ENCODE assay signal across 1 cellular context in the genomic region with DNA sequence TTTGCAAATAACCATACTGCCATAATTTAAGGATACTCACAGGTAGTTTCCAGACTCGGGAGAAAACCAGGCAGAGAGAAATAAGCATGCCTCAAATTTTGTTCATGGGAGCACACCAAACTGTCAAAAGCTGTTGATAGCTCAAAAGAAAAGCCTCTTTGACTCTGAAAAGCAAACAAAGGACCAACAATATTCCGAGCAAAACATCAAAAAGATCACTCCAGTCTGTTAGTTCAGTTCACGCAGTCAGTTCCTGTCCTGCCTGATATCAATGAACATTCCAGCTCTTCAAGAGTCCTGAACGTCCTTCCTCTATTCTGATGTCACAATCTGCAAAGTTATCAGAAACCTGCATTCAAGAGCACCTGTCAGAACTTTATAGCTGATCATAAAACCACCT.
TF ChIP-seq lines count a peak whose summit lies in the region.

No MANE protein-coding gene starts in this region.

TF ChIP-seq in HepG2, 621 proteins besides CTCF, POLR2A, EP300 and RAD21 (continued from another document and continues in another):
- TF ChIP-seq, protein P1, sequence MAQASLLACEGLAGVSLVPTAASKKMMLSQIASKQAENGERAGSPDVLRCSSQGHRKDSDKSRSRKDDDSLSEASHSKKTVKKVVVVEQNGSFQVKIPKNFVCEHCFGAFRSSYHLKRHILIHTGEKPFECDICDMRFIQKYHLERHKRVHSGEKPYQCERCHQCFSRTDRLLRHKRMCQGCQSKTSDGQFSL (CRISPR knock-in tag; IDR thresholded peaks at IDR 0.05), result no peak
- TF ChIP-seq TFDP2 (CRISPR knock-in tag; IDR thresholded peaks at IDR 0.05) (no peak), TCF7 (IDR thresholded peaks at IDR 0.05; ENCODE audit: low read depth) (peak; percentile 82), GTF3A (CRISPR knock-in tag; conservative IDR thresholded peaks at IDR 0.05) (no peak), ESRRA (CRISPR knock-in tag; IDR thresholded peaks at IDR 0.05; ENCODE audit: low read depth) (no peak), TBL1XR1 (IDR thresholded peaks at IDR 0.05; ENCODE audit: borderline replicate concordance, low read length, partially characterized antibody) (no peak), BRD4 (CRISPR knock-in tag; IDR thresholded peaks at IDR 0.05) (no peak), ZNF839 (CRISPR knock-in tag; IDR thresholded peaks at IDR 0.05; ENCODE audit: borderline replicate concordance) (no peak), ETS1 (CRISPR knock-in tag; IDR thresholded peaks at IDR 0.05) (no peak), ZNF768 (CRISPR knock-in tag; IDR thresholded peaks at IDR 0.05) (no peak), ZFP62 (CRISPR knock-in tag; IDR thresholded peaks at IDR 0.05) (no peak), SMARCC2 (IDR thresholded peaks at IDR 0.05) (no peak), ZNF274 (CRISPR knock-in tag; IDR thresholded peaks at IDR 0.05) (no peak), ATF5 (CRISPR knock-in tag; IDR thresholded peaks at IDR 0.05; ENCODE audit: low read depth) (no peak), PAF1 (CRISPR knock-in tag; IDR thresholded peaks at IDR 0.05) (no peak), CCAR2 (optimal IDR thresholded peaks at IDR 0.05; ENCODE audit: low read depth, low read length) (no peak), MBNL3 (CRISPR knock-in tag; conservative IDR thresholded peaks at IDR 0.05) (no peak), THYN1 (CRISPR knock-in tag; IDR thresholded peaks at IDR 0.05; ENCODE audit: borderline replicate concordance, low read depth) (no peak), ZNF672 (CRISPR knock-in tag; IDR thresholded peaks at IDR 0.05) (no peak), ZNF451 (CRISPR knock-in tag; IDR thresholded peaks at IDR 0.05) (no peak), MAFG (CRISPR knock-in tag; IDR thresholded peaks at IDR 0.05) (no peak), LCORL (IDR thresholded peaks at IDR 0.05) (no peak), LCORL (CRISPR knock-in tag; IDR thresholded peaks at IDR 0.05) (peak; percentile 74), ZNF124 (CRISPR knock-in tag; IDR thresholded peaks at IDR 0.05) (no peak), ZSCAN29 (CRISPR knock-in tag; conservative IDR thresholded peaks at IDR 0.05) (no peak), ZNF552 (CRISPR knock-in tag; IDR thresholded peaks at IDR 0.05; ENCODE audit: borderline replicate concordance) (no peak), PHF8 (CRISPR knock-in tag; IDR thresholded peaks at IDR 0.05) (no peak), ZBTB7A (CRISPR knock-in tag; IDR thresholded peaks at IDR 0.05) (no peak), ATM (IDR thresholded peaks at IDR 0.05; ENCODE audit: borderline replicate concordance) (no peak), NR2C2 (CRISPR knock-in tag; IDR thresholded peaks at IDR 0.05; ENCODE audit: borderline replicate concordance) (no peak), ZNF207 (IDR thresholded peaks at IDR 0.05; ENCODE audit: borderline replicate concordance) (no peak), NR0B2 (CRISPR knock-in tag; IDR thresholded peaks at IDR 0.05) (no peak), RXRB (CRISPR knock-in tag; IDR thresholded peaks at IDR 0.05; ENCODE audit: borderline replicate concordance) (peak; percentile 47; the same call in 1 of the 2 replicates), MBD4 (IDR thresholded peaks at IDR 0.05; ENCODE audit: borderline replicate concordance, low read length) (no peak), GABPB1 (CRISPR knock-in tag; IDR thresholded peaks at IDR 0.05) (no peak), EZH2 (conservative IDR thresholded peaks at IDR 0.05; ENCODE audit: low read depth, low read length) (no peak), TGIF2 (CRISPR knock-in tag; IDR thresholded peaks at IDR 0.05) (0 out of 2 replicates have a peak, but pooled peaks have one; percentile 43), ZNF432 (CRISPR knock-in tag; IDR thresholded peaks at IDR 0.05; ENCODE audit: borderline replicate concordance) (no peak), ATF2 (CRISPR knock-in tag; IDR thresholded peaks at IDR 0.05) (no peak), TRIM22 (IDR thresholded peaks at IDR 0.05) (no peak), CBX5 (CRISPR knock-in tag; IDR thresholded peaks at IDR 0.05; ENCODE audit: borderline replicate concordance) (no peak), ZNF333 (CRISPR knock-in tag; IDR thresholded peaks at IDR 0.05; ENCODE audit: borderline replicate concordance) (no peak), ZSCAN12 (CRISPR knock-in tag; IDR thresholded peaks at IDR 0.05) (no peak), KLF16 (CRISPR knock-in tag; IDR thresholded peaks at IDR 0.05) (no peak)
- TF ChIP-seq, protein P2, sequence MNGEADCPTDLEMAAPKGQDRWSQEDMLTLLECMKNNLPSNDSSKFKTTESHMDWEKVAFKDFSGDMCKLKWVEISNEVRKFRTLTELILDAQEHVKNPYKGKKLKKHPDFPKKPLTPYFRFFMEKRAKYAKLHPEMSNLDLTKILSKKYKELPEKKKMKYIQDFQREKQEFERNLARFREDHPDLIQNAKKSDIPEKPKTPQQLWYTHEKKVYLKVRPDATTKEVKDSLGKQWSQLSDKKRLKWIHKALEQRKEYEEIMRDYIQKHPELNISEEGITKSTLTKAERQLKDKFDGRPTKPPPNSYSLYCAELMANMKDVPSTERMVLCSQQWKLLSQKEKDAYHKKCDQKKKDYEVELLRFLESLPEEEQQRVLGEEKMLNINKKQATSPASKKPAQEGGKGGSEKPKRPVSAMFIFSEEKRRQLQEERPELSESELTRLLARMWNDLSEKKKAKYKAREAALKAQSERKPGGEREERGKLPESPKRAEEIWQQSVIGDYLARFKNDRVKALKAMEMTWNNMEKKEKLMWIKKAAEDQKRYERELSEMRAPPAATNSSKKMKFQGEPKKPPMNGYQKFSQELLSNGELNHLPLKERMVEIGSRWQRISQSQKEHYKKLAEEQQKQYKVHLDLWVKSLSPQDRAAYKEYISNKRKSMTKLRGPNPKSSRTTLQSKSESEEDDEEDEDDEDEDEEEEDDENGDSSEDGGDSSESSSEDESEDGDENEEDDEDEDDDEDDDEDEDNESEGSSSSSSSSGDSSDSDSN (CRISPR knock-in tag; IDR thresholded peaks at IDR 0.05), result no peak
- TF ChIP-seq, protein P3, sequence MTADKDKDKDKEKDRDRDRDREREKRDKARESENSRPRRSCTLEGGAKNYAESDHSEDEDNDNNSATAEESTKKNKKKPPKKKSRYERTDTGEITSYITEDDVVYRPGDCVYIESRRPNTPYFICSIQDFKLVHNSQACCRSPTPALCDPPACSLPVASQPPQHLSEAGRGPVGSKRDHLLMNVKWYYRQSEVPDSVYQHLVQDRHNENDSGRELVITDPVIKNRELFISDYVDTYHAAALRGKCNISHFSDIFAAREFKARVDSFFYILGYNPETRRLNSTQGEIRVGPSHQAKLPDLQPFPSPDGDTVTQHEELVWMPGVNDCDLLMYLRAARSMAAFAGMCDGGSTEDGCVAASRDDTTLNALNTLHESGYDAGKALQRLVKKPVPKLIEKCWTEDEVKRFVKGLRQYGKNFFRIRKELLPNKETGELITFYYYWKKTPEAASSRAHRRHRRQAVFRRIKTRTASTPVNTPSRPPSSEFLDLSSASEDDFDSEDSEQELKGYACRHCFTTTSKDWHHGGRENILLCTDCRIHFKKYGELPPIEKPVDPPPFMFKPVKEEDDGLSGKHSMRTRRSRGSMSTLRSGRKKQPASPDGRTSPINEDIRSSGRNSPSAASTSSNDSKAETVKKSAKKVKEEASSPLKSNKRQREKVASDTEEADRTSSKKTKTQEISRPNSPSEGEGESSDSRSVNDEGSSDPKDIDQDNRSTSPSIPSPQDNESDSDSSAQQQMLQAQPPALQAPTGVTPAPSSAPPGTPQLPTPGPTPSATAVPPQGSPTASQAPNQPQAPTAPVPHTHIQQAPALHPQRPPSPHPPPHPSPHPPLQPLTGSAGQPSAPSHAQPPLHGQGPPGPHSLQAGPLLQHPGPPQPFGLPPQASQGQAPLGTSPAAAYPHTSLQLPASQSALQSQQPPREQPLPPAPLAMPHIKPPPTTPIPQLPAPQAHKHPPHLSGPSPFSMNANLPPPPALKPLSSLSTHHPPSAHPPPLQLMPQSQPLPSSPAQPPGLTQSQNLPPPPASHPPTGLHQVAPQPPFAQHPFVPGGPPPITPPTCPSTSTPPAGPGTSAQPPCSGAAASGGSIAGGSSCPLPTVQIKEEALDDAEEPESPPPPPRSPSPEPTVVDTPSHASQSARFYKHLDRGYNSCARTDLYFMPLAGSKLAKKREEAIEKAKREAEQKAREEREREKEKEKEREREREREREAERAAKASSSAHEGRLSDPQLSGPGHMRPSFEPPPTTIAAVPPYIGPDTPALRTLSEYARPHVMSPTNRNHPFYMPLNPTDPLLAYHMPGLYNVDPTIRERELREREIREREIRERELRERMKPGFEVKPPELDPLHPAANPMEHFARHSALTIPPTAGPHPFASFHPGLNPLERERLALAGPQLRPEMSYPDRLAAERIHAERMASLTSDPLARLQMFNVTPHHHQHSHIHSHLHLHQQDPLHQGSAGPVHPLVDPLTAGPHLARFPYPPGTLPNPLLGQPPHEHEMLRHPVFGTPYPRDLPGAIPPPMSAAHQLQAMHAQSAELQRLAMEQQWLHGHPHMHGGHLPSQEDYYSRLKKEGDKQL (CRISPR knock-in tag; IDR thresholded peaks at IDR 0.05; ENCODE audit: low read depth), result 0 out of 2 replicates have a peak, but pooled peaks have one; percentile 33
- TF ChIP-seq, protein P4, sequence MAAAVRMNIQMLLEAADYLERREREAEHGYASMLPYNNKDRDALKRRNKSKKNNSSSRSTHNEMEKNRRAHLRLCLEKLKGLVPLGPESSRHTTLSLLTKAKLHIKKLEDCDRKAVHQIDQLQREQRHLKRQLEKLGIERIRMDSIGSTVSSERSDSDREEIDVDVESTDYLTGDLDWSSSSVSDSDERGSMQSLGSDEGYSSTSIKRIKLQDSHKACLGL (CRISPR knock-in tag; IDR thresholded peaks at IDR 0.05), result no peak
